In genomic region chr11:19769820-19770219, GRCh38 we compare ENCODE assay signal across 13 cellular contexts. TPM values are rescaled to one million over a fixed set of nuclear protein-coding genes. Genes with fewer than 3 reads are reported as not detected.
DNase-seq lines count a peak whose midpoint lies in the region; ATAC-seq, FAIRE-seq and TF ChIP-seq lines count a peak whose summit lies in the region.
"Had no signal": no experiment of that assay in that cellular context is flagged by ENCODE, and none has a peak within 500 bp of the region (broad histone marks: within the 10 kb centered on the region; RNA-seq: fewer than 3 reads in every experiment).

No MANE protein-coding gene starts in this region.

- no peak for ATAC-seq in HG03159 (IDR thresholded peaks at IDR 0.05; ENCODE audit: unreplicated experiment)
- ATAC-seq in HG02970 (IDR thresholded peaks at IDR 0.05; ENCODE audit: low FRiP score, unreplicated experiment), result no peak

- no peak for FAIRE-seq in H54 (lab: Jason Lieb, UNC)
- FAIRE-seq: keratinocyte had no signal

- DNase-seq in AG08395 (ENCODE audit: low spot score), result peak; percentile 69
- peak; percentile 71 for DNase-seq in H54 (ENCODE audit: insufficient read length, low spot score)
- DNase-seq in RPMI7951 (ENCODE audit: low read depth), result peak; percentile 80
- peak; percentile 42 to 62 for DNase-seq in foreskin fibroblast
- no peak for DNase-seq in T-helper 9 cell
- no peak for DNase-seq in NCI-H1436 treated with DMSO at 0.1 percent for 48 hours (lab: John Stamatoyannopoulos, UW)
- DNase-seq: aorta; NCI-H1694; stimulated activated CD4-positive, alpha-beta T cell treated with anti-CD3 and anti-CD28 coated beads, Interleukin-2, amount 100 ng/mL, for 24 hours; stomach had no signal

- H3K4me3 ChIP-seq in foreskin fibroblast (ENCODE audit: low read depth in 1 of 2, low read length in 2 of 2), result no peak overlapping the region
- H3K4me3 ChIP-seq: stomach had no signal

- TF ChIP-seq POLR2A in H54 (IDR thresholded peaks at IDR 0.05; ENCODE audit: low read depth, low read length), result no peak

- no peak for TF ChIP-seq CTCF in foreskin fibroblast (IDR thresholded peaks at IDR 0.05; ENCODE audit: low read depth, low read length)

RNA-seq across cellular contexts. Expression of gene NAV2, which starts 57.2 kb away (rescaled TPM):
- total RNA-seq in RPMI7951 (2014; rRNA removed; shearing (Covaris generic)), result 6.9 and 7.1 TPM in 2 replicates

Comparison
In these comparisons a context has a peak if more than half of its experiments do, and no peak if none do; other contexts are left out.
1. DNase-seq: peak in AG08395 (single experiment), H54 (single experiment), RPMI7951 (single experiment) and foreskin fibroblast (2 of 2); none in T-helper 9 cell (single experiment) and NCI-H1436 treated with DMSO at 0.1 percent for 48 hours (single experiment).